Comparison of ENCODE assay signal across 12 cellular contexts in the genomic region with DNA sequence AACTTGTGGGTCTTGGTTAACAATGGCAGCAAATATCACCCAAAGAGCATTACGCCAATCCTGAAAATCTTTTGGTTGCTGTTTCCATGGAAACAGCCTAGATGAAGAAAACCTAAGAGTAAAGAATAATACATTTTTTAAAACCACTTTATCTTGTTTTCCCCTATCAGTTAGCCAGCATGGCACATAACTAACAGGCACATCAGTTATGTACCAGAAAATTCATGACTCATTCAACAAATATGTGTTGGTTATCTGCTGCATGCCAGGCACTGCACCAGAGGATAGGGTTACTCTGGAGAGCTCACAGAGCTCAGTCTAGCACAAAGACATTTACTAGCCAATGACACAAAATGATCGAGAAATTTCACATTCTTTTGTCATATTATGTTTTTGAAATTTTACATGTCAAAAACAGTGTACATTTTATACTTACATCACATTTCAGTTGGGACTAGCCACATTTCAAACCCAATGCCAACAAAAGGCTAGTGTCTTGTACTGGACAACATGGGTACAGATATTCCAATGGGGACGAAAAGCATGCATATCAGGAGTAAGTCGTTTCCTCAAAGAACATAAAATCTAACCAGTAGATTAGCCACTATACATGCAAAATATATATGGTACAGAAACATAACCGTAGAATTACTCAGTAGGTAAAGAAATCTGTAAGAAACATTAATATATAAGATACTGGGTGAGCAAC. TPM values are rescaled to one million over a fixed set of nuclear protein-coding genes. Genes with fewer than 3 reads are reported as not detected.
DNase-seq lines count a peak whose midpoint lies in the region; ATAC-seq, FAIRE-seq and TF ChIP-seq lines count a peak whose summit lies in the region.
"Had no signal": no experiment of that assay in that cellular context is flagged by ENCODE, and none has a peak within 500 bp of the region (broad histone marks: within the 10 kb centered on the region; RNA-seq: fewer than 3 reads in every experiment).

No MANE protein-coding gene starts in this region.

- WGBS in A549 (ENCODE audit: missing lambda C conversion rate): 41% methylated on average over 5 of the region's 5 CpGs
- WGBS in IMR-90 (ENCODE audit: extremely low coverage in 2 of 2, insufficient read length in 1 of 2), 2 experiments: no CpG with 5 or more reads among the region's 5 CpGs

- H3K23ac ChIP-seq in IMR-90 (ENCODE audit: low read depth, low read length): no peak overlapping the region

- H3K79me1 ChIP-seq in IMR-90 (ENCODE audit: low read depth in 1 of 2, low read length in 2 of 2): peaks cover 16 to 40% of the 10 kb centered on the region in 2 experiments; a peak in 3 of 4 replicates

- intact Hi-C loops in IMR-90 (cut with micrococcal nuclease): no loop called here

- no peak overlapping the region for H3K18ac ChIP-seq in IMR-90 (ENCODE audit: low read depth, low read length)

- no peak for TF ChIP-seq CTCF in A549 (IDR thresholded peaks at IDR 0.05)
- no peak for TF ChIP-seq CTCF in IMR-90 (conservative IDR thresholded peaks at IDR 0.05; ENCODE audit: low read depth, low read length)
- TF ChIP-seq CTCF in astrocyte of the spinal cord (IDR thresholded peaks at IDR 0.05; ENCODE audit: low read depth, low read length): no peak
- TF ChIP-seq CTCF in keratinocyte (optimal IDR thresholded peaks at IDR 0.05 in 1 of 3, IDR thresholded peaks at IDR 0.05 in 1 of 3, conservative IDR thresholded peaks at IDR 0.05 in 1 of 3; ENCODE audit: extremely low read depth in 1 of 3, insufficient read depth in 2 of 3, low read length in 3 of 3): no peak

- no peak overlapping the region for H3K9ac ChIP-seq in IMR-90 (ENCODE audit: low read depth, low read length)
- no peak overlapping the region for H3K9ac ChIP-seq in keratinocyte (ENCODE audit: control insufficient read depth, extremely low read depth, insufficient read depth, low read length)

- no TSS peak for BruUV-seq in IMR-90 (replicated peaks; lab: Mats Ljungman, UMichigan)

- H3K4me3 ChIP-seq in A549 (no peak overlapping the region), IMR-90 (ENCODE audit: insufficient read depth, low read depth, low read length) (no peak overlapping the region), astrocyte of the spinal cord (ENCODE audit: low read depth, low read length) (no peak overlapping the region), keratinocyte (ENCODE audit: control insufficient read depth in 2 of 3, extremely low read depth in 1 of 3, insufficient read depth in 2 of 3, low read depth in 1 of 3, low read length in 3 of 3) (peak overlapping the region in 1 of 3 experiments; percentile 33)

- H2BK15ac ChIP-seq in IMR-90 (ENCODE audit: low read depth, low read length): no peak overlapping the region

- CTCF ChIA-PET in A549 (lab: Yijun Ruan, JAX): interaction anchor here (1.2 kb wide), 1 partner anchor 21 kb away, joined by 3 read pairs; no protein-coding TSS in a partner anchor
- CTCF ChIA-PET in IMR-90 (lab: Yijun Ruan, JAX): interaction anchor here (1.0 kb wide), 1 partner anchor 14 kb away, joined by 3 read pairs; no protein-coding TSS in a partner anchor

- no peak overlapping the region for H3K4ac ChIP-seq in IMR-90 (ENCODE audit: low read depth, low read length)

- peaks cover 5% of the 10 kb centered on the region; the same call in 1 of the 2 replicates for H3K9me1 ChIP-seq in IMR-90 (ENCODE audit: insufficient read depth, low read length)
- no peaks in the 10 kb centered on the region for H3K9me1 ChIP-seq in keratinocyte (ENCODE audit: control insufficient read depth, extremely low read depth, insufficient read depth, low read length)

- H3K14ac ChIP-seq in IMR-90 (replicated peaks; ENCODE audit: low read depth, low read length): no peak overlapping the region

- H3K27me3 ChIP-seq in IMR-90 (ENCODE audit: control insufficient read depth, insufficient read depth, low read length) (no peaks in the 10 kb centered on the region), keratinocyte (ENCODE audit: control insufficient read depth, extremely low read depth, insufficient read depth, low read length) (no peaks in the 10 kb centered on the region)

- H4K20me1 ChIP-seq in IMR-90 (ENCODE audit: insufficient read depth, low read length) (no peaks in the 10 kb centered on the region), keratinocyte (ENCODE audit: control insufficient read depth, extremely low read depth, insufficient read depth, low read length) (peaks cover 2% of the 10 kb centered on the region)

- FAIRE-seq in A549 (lab: Jason Lieb, UNC) (no peak), keratinocyte (lab: Jason Lieb, UNC) (peak; percentile 90)

- no peak overlapping the region for H2BK120ac ChIP-seq in IMR-90 (ENCODE audit: low read depth, low read length)

- dilution Hi-C loops in IMR-90 (cut with HindIII; ENCODE audit: low sequenced_read_pairs, unreplicated experiment): no loop called here
- dilution Hi-C loops in keratinocyte (cut with MboI; ENCODE audit: extremely low pct_ligation_motif_present, low sequenced_read_pairs): no loop called here

- TF ChIP-seq POLR2A in A549 (IDR thresholded peaks at IDR 0.05; ENCODE audit: low read length): no peak
- TF ChIP-seq POLR2A in IMR-90 (IDR thresholded peaks at IDR 0.05; ENCODE audit: low read depth, low read length): no peak

- no peak overlapping the region for H2AK9ac ChIP-seq in IMR-90 (replicated peaks; ENCODE audit: low read depth, low read length, poor library complexity)

- H3K9me3 ChIP-seq in A549: no peaks in the 10 kb centered on the region
- no peaks in the 10 kb centered on the region for H3K9me3 ChIP-seq in IMR-90 (ENCODE audit: control insufficient read depth, insufficient read depth, low read length)
- H3K9me3 ChIP-seq in keratinocyte (ENCODE audit: control insufficient read depth, low read depth, low read length): no peaks in the 10 kb centered on the region

- ATAC-seq in A549: peak; percentile 83 to 86
- ATAC-seq in IMR-90 (ENCODE audit: low read depth): peak; percentile 91
- ATAC-seq in GM21825 (IDR thresholded peaks at IDR 0.05; ENCODE audit: unreplicated experiment): no peak
- ATAC-seq: effector memory CD8-positive, alpha-beta T cell had no signal

- H4K5ac ChIP-seq in IMR-90 (ENCODE audit: low read depth, low read length): no peak overlapping the region

- peaks cover 91% of the 10 kb centered on the region for H3K79me2 ChIP-seq in keratinocyte (ENCODE audit: control insufficient read depth, insufficient read depth, low read length)

- H3K4me1 ChIP-seq in A549: peaks cover 16% of the 10 kb centered on the region
- 0 out of 2 replicates have a peak, but pooled peaks cover under 1% of the 10 kb centered on the region for H3K4me1 ChIP-seq in IMR-90 (ENCODE audit: control insufficient read depth, insufficient read depth, low read length)
- H3K4me1 ChIP-seq in keratinocyte (ENCODE audit: control insufficient read depth, extremely low read depth, insufficient read depth, low read length): peaks cover 18% of the 10 kb centered on the region

- POLR2A ChIA-PET in A549 (lab: Yijun Ruan, JAX): no interaction called here
- POLR2A ChIA-PET in IMR-90 (lab: Charles Lee; ENCODE audit: unreplicated experiment): no interaction called here

- TF ChIP-seq RAD21 in A549 (conservative IDR thresholded peaks at IDR 0.05 in 1 of 2, IDR thresholded peaks at IDR 0.05 in 1 of 2) (no peak), IMR-90 (IDR thresholded peaks at IDR 0.05; ENCODE audit: low read length) (no peak)

- peak overlapping the region; percentile 65 for H3K4me2 ChIP-seq in A549
- H3K4me2 ChIP-seq in IMR-90 (ENCODE audit: low read depth, low read length): peak overlapping the region; percentile 25; the same call in 1 of the 2 replicates
- H3K4me2 ChIP-seq in keratinocyte (ENCODE audit: control insufficient read depth, extremely low read depth, insufficient read depth, low read depth, low read length): peak overlapping the region; percentile 35

- H2AK5ac ChIP-seq in IMR-90 (ENCODE audit: low read depth, low read length): no peak overlapping the region

- in situ Hi-C loops in IMR-90 (cut with MboI; ENCODE audit: low sequenced_read_pairs) (loop anchor here (25.0 kb wide), 1 partner anchor 613 kb away; no protein-coding TSS in a partner anchor), astrocyte of the spinal cord (cut with HindIII; ENCODE audit: low sequenced_read_pairs) (no loop called here)

- H3K27ac ChIP-seq in A549 (no peak overlapping the region), IMR-90 (ENCODE audit: insufficient read depth, low read length) (no peak overlapping the region), keratinocyte (ENCODE audit: control insufficient read depth, insufficient read depth, low read length) (peak overlapping the region; percentile 19)

- H4K8ac ChIP-seq in IMR-90 (ENCODE audit: low read depth in 2 of 2, low read length in 2 of 2): no peak overlapping the region; a peak in 1 of 4 replicates

- H2AFZ ChIP-seq in IMR-90 (replicated peaks; ENCODE audit: low read length, poor library complexity) (no peak overlapping the region), keratinocyte (ENCODE audit: control insufficient read depth, low read length) (no peak overlapping the region)

- H3K36me3 ChIP-seq in IMR-90 (ENCODE audit: control insufficient read depth, insufficient read depth, low read length): no peaks in the 10 kb centered on the region
- no peaks in the 10 kb centered on the region for H3K36me3 ChIP-seq in keratinocyte (ENCODE audit: control insufficient read depth in 2 of 2, extremely low read depth in 1 of 2, insufficient read depth in 2 of 2, low read length in 2 of 2)

- H4K91ac ChIP-seq in IMR-90 (ENCODE audit: insufficient read depth, low read depth, low read length): no peak overlapping the region

- no peak overlapping the region for H2BK20ac ChIP-seq in IMR-90 (ENCODE audit: low read depth, low read length)

- TF ChIP-seq EP300 in A549 (IDR thresholded peaks at IDR 0.05): no peak

- peak in 1 of 2 experiments; percentile 36 for DNase-seq in A549 (ENCODE audit: low read depth in 1 of 2, low spot score in 1 of 2)
- DNase-seq in IMR-90: peak; percentile 67
- DNase-seq in astrocyte of the spinal cord (ENCODE audit: low read depth, low spot score): peak; percentile 76
- DNase-seq in keratinocyte (ENCODE audit: low read depth, low spot score): no peak
- DNase-seq in NCI-H748 (lab: John Stamatoyannopoulos, UW; ENCODE audit: unreplicated experiment): no peak
- DNase-seq in NOMO-1 treated with dmso at 0.1 percent for 144 hours (lab: John Stamatoyannopoulos, UW; ENCODE audit: unreplicated experiment): no peak
- no peak for DNase-seq in D341Med (ENCODE audit: low spot score)
- DNase-seq: activated CD4-positive, alpha-beta T cell treated with anti-CD3 and anti-CD28 coated beads, Interleukin-2, amount 50 U/mL, for 1 hour; C1 segment of cervical spinal cord; effector memory CD8-positive, alpha-beta T cell; NCI-H774 had no signal

- no peak overlapping the region for H2BK5ac ChIP-seq in IMR-90 (ENCODE audit: low read depth, low read length, poor library complexity, severe bottlenecking)

- no peak overlapping the region for H3K56ac ChIP-seq in IMR-90 (ENCODE audit: extremely low read depth, insufficient read depth, low read length)

RNA-seq across cellular contexts. Expression of gene LNX2, which starts 20.3 kb away (rescaled TPM):
- polyA plus RNA-seq in A549 (2011; rRNA removed) (6.3 and 6.8 TPM in 2 replicates), A549 (2017; fragmentation: RNase III; extraction: RNeasy Plus Mini Kit Qiagen cat#74134 plus additional on column Dnase treatment) (2.7 to 3.3 TPM (median 2.7 TPM) in 3 replicates), IMR-90 (2012; rRNA removed) (2.6 and 3.1 TPM in 2 replicates), keratinocyte (12.1 to 17.0 TPM (median 14.4 TPM) in 3 replicates)
- polyA plus RNA-seq in A549 (2012; cell fraction: cytosol; rRNA removed): 1.8 and 2.1 TPM in 2 replicates
- polyA plus RNA-seq in A549 (2012; cell fraction: nucleus; rRNA removed): 1.2 and 1.6 TPM in 2 replicates
- polyA minus RNA-seq in A549 (2011; rRNA and poly(A)+ RNA removed): 6.4 and 7.9 TPM in 2 replicates
- 7.2 and 7.8 TPM in 2 replicates for total RNA-seq in IMR-90 (2012; rRNA removed)
- 1.2 and 1.4 TPM in 2 replicates for polyA plus RNA-seq in IMR-90 (2012; cell fraction: cytosol; rRNA removed)
- polyA plus RNA-seq in IMR-90 (2012; cell fraction: nucleus; rRNA removed; ENCODE audit: low replicate concordance): 0.75 and 3.3 TPM in 2 replicates
- polyA plus RNA-seq in keratinocyte (2011; ENCODE audit: low read depth): 5.5 TPM
- polyA plus RNA-seq in keratinocyte (2011; cell fraction: cytosol; rRNA removed): 9.5 and 13.5 TPM in 2 replicates
- polyA plus RNA-seq in keratinocyte (2011; cell fraction: nucleus; rRNA removed): 18.1 and 19.1 TPM in 2 replicates
- polyA plus RNA-seq in keratinocyte (2012; ENCODE audit: low replicate concordance): 9.1 and 10.4 TPM in 2 replicates
- polyA minus RNA-seq in keratinocyte: 16.2 to 22.1 TPM (median 19.6 TPM) in 3 replicates
- polyA minus RNA-seq in keratinocyte (2011; cell fraction: cytosol; rRNA and poly(A)+ RNA removed): 11.5 TPM
- polyA minus RNA-seq in keratinocyte (2011; cell fraction: nucleus; rRNA and poly(A)+ RNA removed): 17.7 and 35.8 TPM in 2 replicates

RNA-seq across cellular contexts. Expression of gene POLR1D, which starts 21.7 kb away (rescaled TPM):
- polyA plus RNA-seq in A549 (2011; rRNA removed): 161 and 192 TPM in 2 replicates
- 92.9 and 94.6 TPM in 2 replicates for polyA plus RNA-seq in A549 (2012; cell fraction: cytosol; rRNA removed)
- 34.2 and 50.6 TPM in 2 replicates for polyA plus RNA-seq in A549 (2012; cell fraction: nucleus; rRNA removed)
- 110 to 120 TPM (median 117 TPM) in 3 replicates for polyA plus RNA-seq in A549 (2017; fragmentation: RNase III; extraction: RNeasy Plus Mini Kit Qiagen cat#74134 plus additional on column Dnase treatment)
- polyA minus RNA-seq in A549 (2011; rRNA and poly(A)+ RNA removed): 30.3 and 31.6 TPM in 2 replicates
- 65.4 and 73.9 TPM in 2 replicates for total RNA-seq in IMR-90 (2012; rRNA removed)
- 93.0 and 110 TPM in 2 replicates for polyA plus RNA-seq in IMR-90 (2012; rRNA removed)
- 51.6 and 70.3 TPM in 2 replicates for polyA plus RNA-seq in IMR-90 (2012; cell fraction: cytosol; rRNA removed)
- polyA plus RNA-seq in IMR-90 (2012; cell fraction: nucleus; rRNA removed; ENCODE audit: low replicate concordance): 30.3 and 82.4 TPM in 2 replicates
- 152 to 235 TPM (median 204 TPM) in 3 replicates for polyA plus RNA-seq in keratinocyte
- polyA plus RNA-seq in keratinocyte (2011; ENCODE audit: low read depth): 183 TPM
- polyA plus RNA-seq in keratinocyte (2011; cell fraction: cytosol; rRNA removed): 199 and 322 TPM in 2 replicates
- polyA plus RNA-seq in keratinocyte (2011; cell fraction: nucleus; rRNA removed): 96.8 and 102 TPM in 2 replicates
- 193 and 217 TPM in 2 replicates for polyA plus RNA-seq in keratinocyte (2012; ENCODE audit: low replicate concordance)
- 29.4 to 86.5 TPM (median 63.1 TPM) in 3 replicates for polyA minus RNA-seq in keratinocyte
- polyA minus RNA-seq in keratinocyte (2011; cell fraction: cytosol; rRNA and poly(A)+ RNA removed): 79.4 TPM
- 18.8 and 27.7 TPM in 2 replicates for polyA minus RNA-seq in keratinocyte (2011; cell fraction: nucleus; rRNA and poly(A)+ RNA removed)

Comparison
In these comparisons a context has a peak if more than half of its experiments do, and no peak if none do; other contexts are left out.
1. DNase-seq: peak in IMR-90 (single experiment) and astrocyte of the spinal cord (single experiment); none in keratinocyte (single experiment), NCI-H748 (single experiment), NOMO-1 treated with dmso at 0.1 percent for 144 hours (single experiment) and D341Med (single experiment).
2. Peak in every context shown above with its lines, with median percentiles within 50 percentile points of each other: H3K4me2 ChIP-seq.